ENCODE assay signal across 21 cellular contexts in the genomic region with DNA sequence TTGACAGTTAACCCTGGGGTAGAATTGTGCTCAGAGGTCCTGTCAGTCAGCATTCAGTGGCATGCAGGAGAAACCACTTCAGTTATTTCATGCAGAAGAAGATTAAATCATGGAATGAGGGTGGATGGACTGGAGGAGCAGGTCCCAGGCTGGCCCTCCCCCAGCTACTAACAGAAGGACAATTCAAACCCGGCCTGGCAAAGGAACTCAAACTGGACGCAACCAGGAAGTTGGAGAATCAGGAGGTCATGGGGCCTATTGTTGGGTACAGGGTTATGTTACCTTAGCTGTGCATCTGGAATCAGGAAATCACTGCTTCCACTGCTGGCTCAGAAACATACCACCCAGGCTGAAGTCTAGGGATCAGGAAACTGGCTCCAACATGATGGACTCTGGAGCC.
DNase-seq lines count a peak whose midpoint lies in the region; ATAC-seq, FAIRE-seq and TF ChIP-seq lines count a peak whose summit lies in the region.
"Had no signal": no experiment of that assay in that cellular context is flagged by ENCODE, and none has a peak within 500 bp of the region (broad histone marks: within the 10 kb centered on the region; RNA-seq: fewer than 3 reads in every experiment).

No MANE protein-coding gene starts in this region.

- H3K79me2 ChIP-seq in mammary epithelial cell (ENCODE audit: insufficient read depth, low read length) (no peaks in the 10 kb centered on the region), PC-3 (ENCODE audit: low read length) (no peaks in the 10 kb centered on the region)

- CTCF ChIA-PET in mammary epithelial cell (lab: Charles Lee; ENCODE audit: low non-redundant PET) (no interaction called here), PC-3 (lab: Charles Lee) (no interaction called here)

- H3K9ac ChIP-seq in mammary epithelial cell (ENCODE audit: insufficient read depth, low read length) = no peak overlapping the region
- H3K9ac ChIP-seq in PC-3 (ENCODE audit: low read length) = no peak overlapping the region

- H3K36me3 ChIP-seq in breast epithelium (no peaks in the 10 kb centered on the region), mammary epithelial cell (ENCODE audit: insufficient read depth, low read length) (no peaks in the 10 kb centered on the region), PC-3 (ENCODE audit: low read depth, low read length) (no peaks in the 10 kb centered on the region), spleen (no peaks in the 10 kb centered on the region)
- H3K36me3 ChIP-seq: MG63 had no signal

- no peak overlapping the region for H2AFZ ChIP-seq in mammary epithelial cell (ENCODE audit: low read depth, low read length)
- no peak overlapping the region for H2AFZ ChIP-seq in PC-3 (ENCODE audit: low read length)

- DNase-seq in breast epithelium (ENCODE audit: low spot score in 2 of 2) (peak in 1 of 2 donors; percentile 62), mammary epithelial cell (no peak), PC-3 (peak; percentile 41), epithelial cell of prostate (ENCODE audit: low read depth, low spot score) (no peak), urothelium cell line (ENCODE audit: low spot score) (no peak), hepatic stellate cell (ENCODE audit: low spot score) (no peak), spleen (no peak)
- DNase-seq: AML-193; C1 segment of cervical spinal cord; CD8-positive, alpha-beta T cell; DMS153; GF-D8; Kasumi-1; MG63; NCI-H1417; NCI-H1694 treated with DMSO at 0.1 percent for 48 hours; NCI-H446; NCI-H526 had no signal

- TF ChIP-seq CTCF in breast epithelium (IDR thresholded peaks at IDR 0.05) = no peak
- no peak for TF ChIP-seq CTCF in mammary epithelial cell (conservative IDR thresholded peaks at IDR 0.05 in 1 of 2, IDR thresholded peaks at IDR 0.05 in 1 of 2; ENCODE audit: extremely low read depth in 1 of 2, insufficient read depth in 1 of 2, low read depth in 1 of 2, low read length in 2 of 2)
- no peak for TF ChIP-seq CTCF in PC-3 (conservative IDR thresholded peaks at IDR 0.05; ENCODE audit: low read depth, low read length)
- no peak for TF ChIP-seq CTCF in spleen (IDR thresholded peaks at IDR 0.05 in 8 of 11, conservative IDR thresholded peaks at IDR 0.05 in 3 of 11)

- no peaks in the 10 kb centered on the region for H3K9me2 ChIP-seq in PC-3 (replicated peaks; ENCODE audit: low read length)

- H3K9me3 ChIP-seq in breast epithelium = no peaks in the 10 kb centered on the region
- no peaks in the 10 kb centered on the region for H3K9me3 ChIP-seq in mammary epithelial cell (replicated peaks; ENCODE audit: insufficient read depth, low read length)
- H3K9me3 ChIP-seq in PC-3 (ENCODE audit: low read length) = no peaks in the 10 kb centered on the region
- H3K9me3 ChIP-seq in spleen = no peaks in the 10 kb centered on the region
- H3K9me3 ChIP-seq: MG63 had no signal

- no peak for ATAC-seq in PC-3
- no peak for ATAC-seq in HG03460 (IDR thresholded peaks at IDR 0.05; ENCODE audit: unreplicated experiment)
- ATAC-seq: CD8-positive, alpha-beta T cell; Right ventricle myocardium inferior had no signal

- no peaks in the 10 kb centered on the region for H4K20me1 ChIP-seq in mammary epithelial cell (ENCODE audit: insufficient read depth, low read length)
- H4K20me1 ChIP-seq in PC-3 (ENCODE audit: low read length) = no peaks in the 10 kb centered on the region

- no TSS peak for BruUV-seq in mammary epithelial cell (replicated peaks; lab: Mats Ljungman, UMichigan)
- no TSS peak for BruUV-seq in PC-3 (replicated peaks; lab: Mats Ljungman, UMichigan)

- H3K4me2 ChIP-seq in mammary epithelial cell (ENCODE audit: insufficient read depth, low read depth, low read length) (no peak overlapping the region), PC-3 (ENCODE audit: low read length) (no peak overlapping the region)

- POLR2A ChIA-PET in PC-3 (lab: Charles Lee; ENCODE audit: unreplicated experiment) = no interaction called here

- no peaks in the 10 kb centered on the region for H3K4me1 ChIP-seq in breast epithelium
- H3K4me1 ChIP-seq in mammary epithelial cell (ENCODE audit: insufficient read depth, low read length) = no peaks in the 10 kb centered on the region
- H3K4me1 ChIP-seq in PC-3 (ENCODE audit: insufficient read depth, low read length) = no peaks in the 10 kb centered on the region; the same call in 1 of the 2 replicates
- H3K4me1 ChIP-seq in spleen = peaks cover 0 to 8% (median 0%) of the 10 kb centered on the region in 6 donors

- no peak for TF ChIP-seq POLR2A in breast epithelium (IDR thresholded peaks at IDR 0.05)
- no peak for TF ChIP-seq POLR2A in spleen (IDR thresholded peaks at IDR 0.05)

- no peaks in the 10 kb centered on the region for H3F3A ChIP-seq in PC-3 (ENCODE audit: low read length, unreplicated experiment)

- dilution Hi-C loops in mammary epithelial cell (cut with HindIII; ENCODE audit: low sequenced_read_pairs) = no loop called here

- in situ Hi-C loops in mammary epithelial cell (cut with MboI; ENCODE audit: low sequenced_read_pairs in 2 of 2) = no loop called here

- intact Hi-C loops in breast epithelium (cut with DNase I; ENCODE audit: low total_unique reads) = no loop called here
- intact Hi-C loops in mammary epithelial cell (cut with micrococcal nuclease) = no loop called here
- intact Hi-C loops in PC-3 (cut with micrococcal nuclease) = no loop called here
- intact Hi-C loops in spleen (cut with DNase I; ENCODE audit: low total_unique reads) = no loop called here

- no peak overlapping the region for H3K4me3 ChIP-seq in breast epithelium
- H3K4me3 ChIP-seq in mammary epithelial cell (replicated peaks in 1 of 3; ENCODE audit: insufficient read depth in 1 of 3, low read depth in 2 of 3, low read length in 3 of 3) = no peak overlapping the region
- H3K4me3 ChIP-seq in PC-3 (ENCODE audit: low read length) = no peak overlapping the region
- no peak overlapping the region for H3K4me3 ChIP-seq in spleen
- H3K4me3 ChIP-seq: MG63 had no signal

- 5% methylated on average over 2 of the region's 2 CpGs for WGBS in mammary epithelial cell (ENCODE audit: low coverage, missing lambda C conversion rate)
- 29 to 63% (median 41%) methylated on average over 2 of the region's 2 CpGs for WGBS in spleen, 5 donors

- FAIRE-seq in urothelium cell line (lab: Jason Lieb, UNC) = peak; percentile 66
- FAIRE-seq: GM19239 had no signal

- H3K27ac ChIP-seq in breast epithelium = peak overlapping the region; percentile 9 to 52
- no peak overlapping the region for H3K27ac ChIP-seq in mammary epithelial cell (ENCODE audit: insufficient read depth, low read depth, low read length)
- no peak overlapping the region for H3K27ac ChIP-seq in PC-3 (ENCODE audit: low read length)
- peak overlapping the region; percentile 5 for H3K27ac ChIP-seq in epithelial cell of prostate
- H3K27ac ChIP-seq in spleen = no peak overlapping the region

- H3K27me3 ChIP-seq in breast epithelium (no peaks in the 10 kb centered on the region), mammary epithelial cell (ENCODE audit: insufficient read depth, low read length) (no peaks in the 10 kb centered on the region), PC-3 (ENCODE audit: low read length) (no peaks in the 10 kb centered on the region), spleen (replicated peaks in 1 of 7) (peaks cover 0 to 19% (median 0%) of the 10 kb centered on the region in 7 donors)
- H3K27me3 ChIP-seq: MG63 had no signal

Comparison
In these comparisons a context has a peak if more than half of its experiments do, and no peak if none do; other contexts are left out.
1. H3K27ac ChIP-seq: peak in breast epithelium (2 of 2) and epithelial cell of prostate (single experiment); none in mammary epithelial cell (single experiment), PC-3 (single experiment) and spleen (0 of 8).